In the genomic region with DNA sequence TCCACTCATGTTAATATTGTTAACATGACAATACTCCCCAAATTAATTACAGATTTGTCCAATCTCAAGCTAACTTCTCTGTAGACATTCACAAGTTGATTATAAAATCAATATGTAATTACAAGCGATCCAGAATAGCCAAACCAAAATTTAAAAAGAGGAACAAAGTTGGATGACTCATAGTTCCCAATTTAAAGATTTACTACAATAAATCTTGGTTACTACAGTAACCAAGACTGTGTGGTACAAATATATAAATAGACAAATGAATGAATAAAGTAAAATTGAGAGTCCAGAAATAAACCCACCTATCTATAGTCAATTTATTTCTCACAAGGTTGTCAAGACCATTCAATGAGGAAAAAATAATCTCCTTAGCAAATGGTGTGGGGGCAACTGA, we compare ENCODE assay signal across 34 cellular contexts. TPM values are rescaled to one million over a fixed set of nuclear protein-coding genes. Genes with fewer than 3 reads are reported as not detected.
DNase-seq lines count a peak whose midpoint lies in the region; ATAC-seq, FAIRE-seq and TF ChIP-seq lines count a peak whose summit lies in the region.
"Had no signal": no experiment of that assay in that cellular context is flagged by ENCODE, and none has a peak within 500 bp of the region (broad histone marks: within the 10 kb centered on the region; RNA-seq: fewer than 3 reads in every experiment).

No MANE protein-coding gene starts in this region.

- no peak for TF ChIP-seq EP300 in GM12878 (IDR thresholded peaks at IDR 0.05; ENCODE audit: borderline replicate concordance in 1 of 2, control insufficient read depth in 1 of 2, low read depth in 2 of 2, low read length in 2 of 2)

- 5% methylated on average over 1 of the region's 1 CpG for WGBS in GM12878 (ENCODE audit: insufficient coverage, insufficient replicate concordance, low lambda C conversion rate, missing lambda C conversion rate)

- TF ChIP-seq POLR2A in GM12878 (IDR thresholded peaks at IDR 0.05; ENCODE audit: low read depth, low read length): no peak
- TF ChIP-seq POLR2A in H54 (IDR thresholded peaks at IDR 0.05; ENCODE audit: low read depth, low read length): no peak

- TF ChIP-seq RAD21 in GM12878 (IDR thresholded peaks at IDR 0.05; ENCODE audit: insufficient read depth, low read depth, low read length): no peak

- intact Hi-C loops in GM12878 (cut with micrococcal nuclease; ENCODE audit: unreplicated experiment) (no loop called here), upper lobe of right lung (cut with DNase I) (no loop called here)

- in situ Hi-C loops in GM12878 (cut with MboI): no loop called here

- no peaks in the 10 kb centered on the region for H3K27me3 ChIP-seq in Karpas-422 (ENCODE audit: low read length)
- no peaks in the 10 kb centered on the region for H3K27me3 ChIP-seq in GM12878 (replicated peaks in 1 of 2; ENCODE audit: control insufficient read depth in 2 of 2, insufficient read depth in 2 of 2, low read length in 1 of 2)
- no peaks in the 10 kb centered on the region for H3K27me3 ChIP-seq in upper lobe of right lung
- H3K27me3 ChIP-seq: body of pancreas had no signal

- H3K36me3 ChIP-seq in Karpas-422 (ENCODE audit: insufficient read depth, low read length) (no peaks in the 10 kb centered on the region), GM12878 (ENCODE audit: control insufficient read depth in 2 of 2, insufficient read depth in 2 of 2, low read length in 1 of 2) (no peaks in the 10 kb centered on the region), upper lobe of right lung (no peaks in the 10 kb centered on the region)
- H3K36me3 ChIP-seq: esophagus muscularis mucosa, heart left ventricle, tibial artery, WERI-Rb-1 had no signal

- H3K4me2 ChIP-seq in Karpas-422 (ENCODE audit: low read depth, low read length, poor library complexity, severe bottlenecking): peak overlapping the region; percentile 10
- no peak overlapping the region for H3K4me2 ChIP-seq in GM12878 (ENCODE audit: control insufficient read depth, insufficient read depth)

- POLR2A ChIA-PET in GM12878 (lab: Charles Lee): no interaction called here

- no peaks in the 10 kb centered on the region for H4K20me1 ChIP-seq in Karpas-422 (ENCODE audit: insufficient read depth, low read depth, low read length)
- no peaks in the 10 kb centered on the region for H4K20me1 ChIP-seq in GM12878 (ENCODE audit: control insufficient read depth, insufficient read depth)

- peak; percentile 38; the same call in 2 of the 3 replicates for ATAC-seq in GM12878
- peak; percentile 32 for ATAC-seq in upper lobe of right lung
- ATAC-seq: body of pancreas; heart left ventricle; naive thymus-derived CD8-positive, alpha-beta T cell; sciatic nerve had no signal

- H3K9me2 ChIP-seq in Karpas-422 (replicated peaks; ENCODE audit: insufficient read depth, low read length): no peaks in the 10 kb centered on the region

- TF ChIP-seq CTCF in GM12878 (IDR thresholded peaks at IDR 0.05 in 2 of 3, conservative IDR thresholded peaks at IDR 0.05 in 1 of 3; ENCODE audit: control insufficient read depth in 2 of 3, extremely low read depth in 1 of 3, insufficient read depth in 1 of 3, low read depth in 3 of 3, low read length in 3 of 3) (no peak), upper lobe of right lung (IDR thresholded peaks at IDR 0.05) (no peak), D721Med (IDR thresholded peaks at IDR 0.05; ENCODE audit: insufficient read depth, missing control alignments) (no peak)

- no peak overlapping the region for H3K27ac ChIP-seq in Karpas-422 (ENCODE audit: low read length)
- H3K27ac ChIP-seq in GM12878 (ENCODE audit: control insufficient read depth, insufficient read depth): no peak overlapping the region
- H3K27ac ChIP-seq in upper lobe of right lung: no peak overlapping the region
- H3K27ac ChIP-seq: body of pancreas, esophagus muscularis mucosa, heart left ventricle, tibial artery, WERI-Rb-1 had no signal

- SMC1A ChIA-PET in GM12878 (lab: Charles Lee; ENCODE audit: uncharacterized antibody, unreplicated experiment): no interaction called here

- RAD21 ChIA-PET in GM12878 (lab: Charles Lee; ENCODE audit: unreplicated experiment): no interaction called here

- BruUV-seq in GM12878 (replicated peaks; lab: Mats Ljungman, UMichigan): no TSS peak

- no peak for FAIRE-seq in GM12878 (lab: Jason Lieb, UNC)
- FAIRE-seq in H54 (lab: Jason Lieb, UNC): no peak
- FAIRE-seq in D721Med (lab: Jason Lieb, UNC): no peak
- FAIRE-seq: keratinocyte had no signal

- peak; percentile 68 for DNase-seq in Karpas-422
- DNase-seq in NOMO-1 treated with dmso at 0.1 percent for 144 hours (lab: John Stamatoyannopoulos, UW; ENCODE audit: unreplicated experiment): peak; percentile 48
- DNase-seq in GM12878 (ENCODE audit: low read depth, low spot score): no peak
- DNase-seq in upper lobe of right lung: no peak
- DNase-seq in H54 (ENCODE audit: insufficient read length, low spot score): no peak
- DNase-seq in D721Med (ENCODE audit: insufficient read length, low spot score): no peak
- DNase-seq in T-helper 2 cell: no peak
- DNase-seq: activated CD4-positive, alpha-beta T cell treated with anti-CD3 and anti-CD28 coated beads for 48 hours; activated CD8-positive, alpha-beta memory T cell treated with anti-CD3 and anti-CD28 coated beads for 24 hours; activated naive CD4-positive, alpha-beta T cell treated with anti-CD3 and anti-CD28 coated beads, Interleukin-2, amount 50 U/mL, for 16 hours; activated T-cell treated with anti-CD3 and anti-CD28 coated beads for 4 hours; body of pancreas; CD4-positive, CD25-positive, alpha-beta regulatory T cell; EL; endodermal cell; foreskin fibroblast; H7; heart left ventricle; midbrain; NCI-H1092 treated with DMSO at 0.1 percent for 48 hours; NCI-H187 treated with DMSO at 0.1 percent for 48 hours; NCI-H510A treated with DMSO at 0.1 percent for 48 hours; Right ventricle myocardium superior; SW 1271; T-helper 9 cell; tibial artery; WERI-Rb-1 had no signal

- H2AFZ ChIP-seq in Karpas-422 (ENCODE audit: low read length) (no peak overlapping the region), GM12878 (ENCODE audit: control insufficient read depth, low read depth, low read length) (no peak overlapping the region)

- H3K4me3 ChIP-seq in Karpas-422 (ENCODE audit: low read length): no peak overlapping the region
- H3K4me3 ChIP-seq in GM12878: no peak overlapping the region
- H3K4me3 ChIP-seq in upper lobe of right lung: no peak overlapping the region
- H3K4me3 ChIP-seq: body of pancreas, esophagus muscularis mucosa, heart left ventricle, tibial artery had no signal

- H3K79me2 ChIP-seq in Karpas-422 (ENCODE audit: low read length): no peaks in the 10 kb centered on the region
- H3K79me2 ChIP-seq in GM12878 (ENCODE audit: control insufficient read depth, insufficient read depth, low read length): no peaks in the 10 kb centered on the region

- H3K9me3 ChIP-seq in Karpas-422 (ENCODE audit: low read length): no peaks in the 10 kb centered on the region
- no peaks in the 10 kb centered on the region; the same call in 1 of the 3 replicates for H3K9me3 ChIP-seq in GM12878 (replicated peaks; ENCODE audit: control insufficient read depth, insufficient read depth, low read length)
- no peaks in the 10 kb centered on the region for H3K9me3 ChIP-seq in upper lobe of right lung
- H3K9me3 ChIP-seq: body of pancreas had no signal

- H3K4me1 ChIP-seq in Karpas-422 (ENCODE audit: low read length): peaks cover 11% of the 10 kb centered on the region
- H3K4me1 ChIP-seq in GM12878 (ENCODE audit: control insufficient read depth, insufficient read depth, low read length): no peaks in the 10 kb centered on the region
- no peaks in the 10 kb centered on the region for H3K4me1 ChIP-seq in upper lobe of right lung
- H3K4me1 ChIP-seq: body of pancreas, esophagus muscularis mucosa, tibial artery had no signal

- H3K9ac ChIP-seq in Karpas-422 (ENCODE audit: low read length): no peak overlapping the region
- no peak overlapping the region for H3K9ac ChIP-seq in GM12878 (ENCODE audit: control insufficient read depth, insufficient read depth, low read length)

- CTCF ChIA-PET in GM12878 (lab: Yijun Ruan, JAX): no interaction called here

RNA-seq across cellular contexts. Expression of a gene that starts 7.1 kb away (rescaled TPM):
- total RNA-seq in Karpas-422 (2014; rRNA removed; shearing (Covaris generic); ENCODE audit: low replicate concordance): not detected in 2 replicates
- total RNA-seq in GM12878 (2013; cell fraction: nucleolus; rRNA removed): not detected in 2 replicates
- total RNA-seq in GM12878 (2014; rRNA removed) (not detected in 2 replicates), GM12878 (2014; rRNA removed; fragmentation: Illumina TruSeq; extraction: Trizol) (not detected in 2 replicates), GM12878 (2021) (not detected in 2 replicates), upper lobe of right lung (not detected)
- polyA plus RNA-seq in GM12878 (2011; ENCODE audit: low read depth): not detected
- polyA plus RNA-seq in GM12878 (2011; rRNA removed) (not detected in 2 replicates), GM12878 (2014; fragmentation: Illumina TruSeq; extraction: Trizol) (not detected in 2 replicates), GM12878 (2014; fragmentation: Nextera tagmentation; extraction: Ambion mirVana) (not detected), GM12878 (2014; rRNA removed) (not detected in 2 replicates), GM12878 (2016; fragmentation: Nextera tagmentation; extraction: Ambion mirVana) (not detected)
- polyA plus RNA-seq in GM12878 (2011; cell fraction: cytosol; rRNA removed): not detected in 2 replicates
- polyA plus RNA-seq in GM12878 (2011; cell fraction: nucleus; rRNA removed): not detected in 2 replicates
- not detected in 2 replicates for polyA plus RNA-seq in GM12878 (2012)
- polyA minus RNA-seq in GM12878 (2011; rRNA and poly(A)+ RNA removed): not detected in 2 replicates
- polyA minus RNA-seq in GM12878 (2011; cell fraction: cytosol; rRNA and poly(A)+ RNA removed): not detected in 2 replicates
- not detected in 2 replicates for polyA minus RNA-seq in GM12878 (2011; cell fraction: nucleus; rRNA and poly(A)+ RNA removed)
- total RNA-seq: activated T-helper 2 cell treated with anti-CD3 and anti-CD28 coated beads, Interferon-gamma antibody, Interleukin-2, Interleukin-4, amounts not matched to agents 10 μg/mL and 5 μg/mL and 100 μg/mL, durations not matched to agents 14 hours and 24 hours and 36 hours; body of pancreas; CD4-positive, CD25-positive, alpha-beta regulatory T cell; endodermal cell; esophagus muscularis mucosa; H7; heart left ventricle; liver; naive thymus-derived CD8-positive, alpha-beta T cell; progenitor cell of endocrine pancreas; Right ventricle myocardium superior; sciatic nerve had no signal
- polyA plus RNA-seq: CD4-positive, CD25-positive, alpha-beta regulatory T cell; heart left ventricle; keratinocyte; liver; naive thymus-derived CD8-positive, alpha-beta T cell had no signal

RNA-seq across cellular contexts. Expression of a gene that starts 7.8 kb away (rescaled TPM):
- not detected in 2 replicates for total RNA-seq in Karpas-422 (2014; rRNA removed; shearing (Covaris generic); ENCODE audit: low replicate concordance)
- total RNA-seq in GM12878 (2013; cell fraction: nucleolus; rRNA removed): not detected in 2 replicates
- total RNA-seq in GM12878 (2014; rRNA removed) (not detected in 2 replicates), GM12878 (2014; rRNA removed; fragmentation: Illumina TruSeq; extraction: Trizol) (not detected in 2 replicates), GM12878 (2021) (not detected in 2 replicates), upper lobe of right lung (not detected)
- not detected for polyA plus RNA-seq in GM12878 (2011; ENCODE audit: low read depth)
- polyA plus RNA-seq in GM12878 (2011; rRNA removed) (not detected in 2 replicates), GM12878 (2014; fragmentation: Illumina TruSeq; extraction: Trizol) (not detected in 2 replicates), GM12878 (2014; fragmentation: Nextera tagmentation; extraction: Ambion mirVana) (not detected), GM12878 (2014; rRNA removed) (not detected in 2 replicates), GM12878 (2016; fragmentation: Nextera tagmentation; extraction: Ambion mirVana) (not detected)
- not detected in 2 replicates for polyA plus RNA-seq in GM12878 (2011; cell fraction: cytosol; rRNA removed)
- not detected in 2 replicates for polyA plus RNA-seq in GM12878 (2011; cell fraction: nucleus; rRNA removed)
- polyA plus RNA-seq in GM12878 (2012): not detected in 2 replicates
- not detected in 2 replicates for polyA minus RNA-seq in GM12878 (2011; rRNA and poly(A)+ RNA removed)
- polyA minus RNA-seq in GM12878 (2011; cell fraction: cytosol; rRNA and poly(A)+ RNA removed): not detected in 2 replicates
- not detected in 2 replicates for polyA minus RNA-seq in GM12878 (2011; cell fraction: nucleus; rRNA and poly(A)+ RNA removed)
- total RNA-seq: activated T-helper 2 cell treated with anti-CD3 and anti-CD28 coated beads, Interferon-gamma antibody, Interleukin-2, Interleukin-4, amounts not matched to agents 10 μg/mL and 5 μg/mL and 100 μg/mL, durations not matched to agents 14 hours and 24 hours and 36 hours; body of pancreas; CD4-positive, CD25-positive, alpha-beta regulatory T cell; endodermal cell; esophagus muscularis mucosa; H7; heart left ventricle; liver; naive thymus-derived CD8-positive, alpha-beta T cell; progenitor cell of endocrine pancreas; Right ventricle myocardium superior; sciatic nerve had no signal
- polyA plus RNA-seq: CD4-positive, CD25-positive, alpha-beta regulatory T cell; heart left ventricle; keratinocyte; liver; naive thymus-derived CD8-positive, alpha-beta T cell had no signal

RNA-seq across cellular contexts. Expression of a gene that starts 14.0 kb away (rescaled TPM):
- total RNA-seq in Karpas-422 (2014; rRNA removed; shearing (Covaris generic); ENCODE audit: low replicate concordance): not detected in 2 replicates
- total RNA-seq in GM12878 (2013; cell fraction: nucleolus; rRNA removed): not detected in 2 replicates
- total RNA-seq in GM12878 (2014; rRNA removed) (not detected in 2 replicates), GM12878 (2014; rRNA removed; fragmentation: Illumina TruSeq; extraction: Trizol) (not detected in 2 replicates), GM12878 (2021) (not detected in 2 replicates), upper lobe of right lung (not detected)
- not detected for polyA plus RNA-seq in GM12878 (2011; ENCODE audit: low read depth)
- polyA plus RNA-seq in GM12878 (2011; rRNA removed) (not detected in 2 replicates), GM12878 (2014; fragmentation: Illumina TruSeq; extraction: Trizol) (not detected in 2 replicates), GM12878 (2014; fragmentation: Nextera tagmentation; extraction: Ambion mirVana) (not detected), GM12878 (2014; rRNA removed) (not detected in 2 replicates), GM12878 (2016; fragmentation: Nextera tagmentation; extraction: Ambion mirVana) (not detected)
- not detected in 2 replicates for polyA plus RNA-seq in GM12878 (2011; cell fraction: cytosol; rRNA removed)
- polyA plus RNA-seq in GM12878 (2011; cell fraction: nucleus; rRNA removed): not detected in 2 replicates
- polyA plus RNA-seq in GM12878 (2012): not detected in 2 replicates
- polyA minus RNA-seq in GM12878 (2011; rRNA and poly(A)+ RNA removed): not detected in 2 replicates
- not detected in 2 replicates for polyA minus RNA-seq in GM12878 (2011; cell fraction: cytosol; rRNA and poly(A)+ RNA removed)
- polyA minus RNA-seq in GM12878 (2011; cell fraction: nucleus; rRNA and poly(A)+ RNA removed): not detected in 2 replicates
- total RNA-seq: activated T-helper 2 cell treated with anti-CD3 and anti-CD28 coated beads, Interferon-gamma antibody, Interleukin-2, Interleukin-4, amounts not matched to agents 10 μg/mL and 5 μg/mL and 100 μg/mL, durations not matched to agents 14 hours and 24 hours and 36 hours; body of pancreas; CD4-positive, CD25-positive, alpha-beta regulatory T cell; endodermal cell; esophagus muscularis mucosa; H7; heart left ventricle; liver; naive thymus-derived CD8-positive, alpha-beta T cell; progenitor cell of endocrine pancreas; Right ventricle myocardium superior; sciatic nerve had no signal
- polyA plus RNA-seq: CD4-positive, CD25-positive, alpha-beta regulatory T cell; heart left ventricle; keratinocyte; liver; naive thymus-derived CD8-positive, alpha-beta T cell had no signal

RNA-seq across cellular contexts. Expression of a gene that starts 15.1 kb away (rescaled TPM):
- not detected in 2 replicates for total RNA-seq in Karpas-422 (2014; rRNA removed; shearing (Covaris generic); ENCODE audit: low replicate concordance)
- not detected in 2 replicates for total RNA-seq in GM12878 (2013; cell fraction: nucleolus; rRNA removed)
- total RNA-seq in GM12878 (2014; rRNA removed) (not detected in 2 replicates), GM12878 (2014; rRNA removed; fragmentation: Illumina TruSeq; extraction: Trizol) (not detected in 2 replicates), GM12878 (2021) (not detected in 2 replicates), upper lobe of right lung (not detected)
- polyA plus RNA-seq in GM12878 (2011; ENCODE audit: low read depth): not detected
- polyA plus RNA-seq in GM12878 (2011; rRNA removed) (not detected in 2 replicates), GM12878 (2014; fragmentation: Illumina TruSeq; extraction: Trizol) (not detected in 2 replicates), GM12878 (2014; fragmentation: Nextera tagmentation; extraction: Ambion mirVana) (not detected), GM12878 (2014; rRNA removed) (not detected in 2 replicates), GM12878 (2016; fragmentation: Nextera tagmentation; extraction: Ambion mirVana) (not detected)
- not detected in 2 replicates for polyA plus RNA-seq in GM12878 (2011; cell fraction: cytosol; rRNA removed)
- polyA plus RNA-seq in GM12878 (2011; cell fraction: nucleus; rRNA removed): not detected in 2 replicates
- polyA plus RNA-seq in GM12878 (2012): not detected in 2 replicates
- not detected in 2 replicates for polyA minus RNA-seq in GM12878 (2011; rRNA and poly(A)+ RNA removed)
- not detected in 2 replicates for polyA minus RNA-seq in GM12878 (2011; cell fraction: cytosol; rRNA and poly(A)+ RNA removed)
- not detected in 2 replicates for polyA minus RNA-seq in GM12878 (2011; cell fraction: nucleus; rRNA and poly(A)+ RNA removed)
- total RNA-seq: activated T-helper 2 cell treated with anti-CD3 and anti-CD28 coated beads, Interferon-gamma antibody, Interleukin-2, Interleukin-4, amounts not matched to agents 10 μg/mL and 5 μg/mL and 100 μg/mL, durations not matched to agents 14 hours and 24 hours and 36 hours; body of pancreas; CD4-positive, CD25-positive, alpha-beta regulatory T cell; endodermal cell; esophagus muscularis mucosa; H7; heart left ventricle; liver; naive thymus-derived CD8-positive, alpha-beta T cell; progenitor cell of endocrine pancreas; Right ventricle myocardium superior; sciatic nerve had no signal
- polyA plus RNA-seq: CD4-positive, CD25-positive, alpha-beta regulatory T cell; heart left ventricle; keratinocyte; liver; naive thymus-derived CD8-positive, alpha-beta T cell had no signal

RNA-seq across cellular contexts. Expression of a gene that starts 25.9 kb away (rescaled TPM):
- not detected in 2 replicates for total RNA-seq in Karpas-422 (2014; rRNA removed; shearing (Covaris generic); ENCODE audit: low replicate concordance)
- total RNA-seq in GM12878 (2013; cell fraction: nucleolus; rRNA removed): not detected in 2 replicates
- total RNA-seq in GM12878 (2014; rRNA removed): not detected in 2 replicates
- total RNA-seq in GM12878 (2014; rRNA removed; fragmentation: Illumina TruSeq; extraction: Trizol): not detected in 2 replicates
- not detected in 2 replicates for total RNA-seq in GM12878 (2021)
- not detected for polyA plus RNA-seq in GM12878 (2011; ENCODE audit: low read depth)
- not detected in 2 replicates for polyA plus RNA-seq in GM12878 (2011; rRNA removed)
- not detected in 2 replicates for polyA plus RNA-seq in GM12878 (2011; cell fraction: cytosol; rRNA removed)
- not detected in 2 replicates for polyA plus RNA-seq in GM12878 (2011; cell fraction: nucleus; rRNA removed)
- not detected in 2 replicates for polyA plus RNA-seq in GM12878 (2012)
- polyA plus RNA-seq in GM12878 (2014; fragmentation: Illumina TruSeq; extraction: Trizol): not detected in 2 replicates
- polyA plus RNA-seq in GM12878 (2014; fragmentation: Nextera tagmentation; extraction: Ambion mirVana): not detected
- not detected in 2 replicates for polyA plus RNA-seq in GM12878 (2014; rRNA removed)
- polyA plus RNA-seq in GM12878 (2016; fragmentation: Nextera tagmentation; extraction: Ambion mirVana): not detected
- polyA minus RNA-seq in GM12878 (2011; rRNA and poly(A)+ RNA removed): not detected in 2 replicates
- not detected in 2 replicates for polyA minus RNA-seq in GM12878 (2011; cell fraction: cytosol; rRNA and poly(A)+ RNA removed)
- not detected in 2 replicates for polyA minus RNA-seq in GM12878 (2011; cell fraction: nucleus; rRNA and poly(A)+ RNA removed)
- total RNA-seq in upper lobe of right lung: not detected
- total RNA-seq: activated T-helper 2 cell treated with anti-CD3 and anti-CD28 coated beads, Interferon-gamma antibody, Interleukin-2, Interleukin-4, amounts not matched to agents 10 μg/mL and 5 μg/mL and 100 μg/mL, durations not matched to agents 14 hours and 24 hours and 36 hours; body of pancreas; CD4-positive, CD25-positive, alpha-beta regulatory T cell; endodermal cell; esophagus muscularis mucosa; H7; heart left ventricle; liver; naive thymus-derived CD8-positive, alpha-beta T cell; progenitor cell of endocrine pancreas; Right ventricle myocardium superior; sciatic nerve had no signal
- polyA plus RNA-seq: CD4-positive, CD25-positive, alpha-beta regulatory T cell; heart left ventricle; keratinocyte; liver; naive thymus-derived CD8-positive, alpha-beta T cell had no signal

Comparison
In these comparisons a context has a peak if more than half of its experiments do, and no peak if none do; other contexts are left out.
1. DNase-seq: peak in Karpas-422 (single experiment) and NOMO-1 treated with dmso at 0.1 percent for 144 hours (single experiment); none in GM12878 (single experiment), upper lobe of right lung (single experiment), H54 (single experiment), D721Med (single experiment) and T-helper 2 cell (0 of 5).